ENCODE assay signal across 23 cellular contexts in the genomic region with DNA sequence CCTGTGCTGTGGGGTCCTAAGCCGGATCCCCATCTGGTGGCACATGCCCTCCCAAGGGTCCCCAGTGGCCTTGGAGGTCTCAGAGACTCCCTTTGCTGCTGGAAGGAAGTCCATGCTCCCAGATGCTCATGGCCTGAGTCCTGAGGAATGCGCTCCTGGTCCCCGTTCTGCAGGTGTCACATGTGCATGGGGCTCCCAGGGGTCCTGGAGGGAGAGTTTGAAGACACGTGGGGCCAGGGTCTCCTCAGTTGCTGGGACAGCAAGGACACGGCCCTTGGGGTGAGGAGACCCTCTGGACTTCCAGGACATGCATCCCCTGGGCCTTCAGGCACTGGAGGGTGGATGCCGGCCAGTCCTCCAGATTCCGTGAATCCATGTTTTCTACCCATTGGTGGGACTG. TPM values are rescaled to one million over a fixed set of nuclear protein-coding genes. Genes with fewer than 3 reads are reported as not detected.
DNase-seq lines count a peak whose midpoint lies in the region; ATAC-seq, FAIRE-seq and TF ChIP-seq lines count a peak whose summit lies in the region.
"Had no signal": no experiment of that assay in that cellular context is flagged by ENCODE, and none has a peak within 500 bp of the region (broad histone marks: within the 10 kb centered on the region; RNA-seq: fewer than 3 reads in every experiment).

No MANE protein-coding gene starts in this region.

- no peak for ATAC-seq in activated naive CD8-positive, alpha-beta T cell treated with anti-CD3 and anti-CD28 coated beads, Interleukin-2, amount 10 ng/mL, durations not matched to agents 7 days and 5 days (ENCODE audit: low read depth)
- ATAC-seq in activated naive CD8-positive, alpha-beta T cell treated with anti-CD3 and anti-CD28 coated beads, Interleukin-2, amount 50 U/mL, for 24 hours: no peak
- ATAC-seq in WTC11 (no peak), upper lobe of right lung (no peak), lower lobe of right lung (no peak)
- ATAC-seq: CD8-positive, alpha-beta T cell had no signal

- H3K27me3 Mint-ChIP-seq in activated naive CD8-positive, alpha-beta T cell treated with anti-CD3 and anti-CD28 coated beads, Interleukin-2, amount 10 ng/mL, durations not matched to agents 7 days and 5 days: no peaks in the 10 kb centered on the region
- no peaks in the 10 kb centered on the region for H3K27me3 Mint-ChIP-seq in activated naive CD8-positive, alpha-beta T cell treated with anti-CD3 and anti-CD28 coated beads, Interleukin-2, amount 50 U/mL, for 24 hours
- no peaks in the 10 kb centered on the region for H3K27me3 Mint-ChIP-seq in WTC11 (ENCODE audit: low read depth)
- H3K27me3 Mint-ChIP-seq: B cell had no signal

- CTCF ChIA-PET in WTC11 (lab: Charles Lee): interaction anchor here (1.6 to 5.8 kb wide), 2 partner anchors 10 to 13 kb away, joined by 7 to 37 read pairs; a partner anchor contains a TSS

- no peak overlapping the region for H3K27ac Mint-ChIP-seq in activated naive CD8-positive, alpha-beta T cell treated with anti-CD3 and anti-CD28 coated beads, Interleukin-2, amount 10 ng/mL, durations not matched to agents 7 days and 5 days
- no peak overlapping the region for H3K27ac Mint-ChIP-seq in activated naive CD8-positive, alpha-beta T cell treated with anti-CD3 and anti-CD28 coated beads, Interleukin-2, amount 50 U/mL, for 24 hours
- H3K27ac Mint-ChIP-seq in WTC11: no peak overlapping the region
- H3K27ac Mint-ChIP-seq: CD8-positive, alpha-beta T cell had no signal

- H3K4me3 ChIP-seq in upper lobe of right lung: no peak overlapping the region
- no peak overlapping the region for H3K4me3 ChIP-seq in lower lobe of right lung
- H3K4me3 ChIP-seq: BLaER1, GM23248 had no signal

- peak; percentile 18 for DNase-seq in activated naive CD8-positive, alpha-beta T cell treated with anti-CD3 and anti-CD28 coated beads, Interleukin-2, amount 10 ng/mL, durations not matched to agents 7 days and 5 days
- DNase-seq in activated naive CD8-positive, alpha-beta T cell treated with anti-CD3 and anti-CD28 coated beads, Interleukin-2, amount 50 U/mL, for 24 hours: no peak
- peak; percentile 8 for DNase-seq in WTC11 (ENCODE audit: low spot score)
- peak; percentile 76 for DNase-seq in posterior vena cava (ENCODE audit: low spot score)
- peak; percentile 29 for DNase-seq in upper lobe of right lung
- DNase-seq in frontal cortex (ENCODE audit: low spot score in 2 of 2): no peak
- no peak for DNase-seq in lower lobe of right lung
- DNase-seq: Caco-2; CD4-positive, CD25-positive, alpha-beta regulatory T cell; CD8-positive, alpha-beta T cell; DMS153; DND-41; GM23248; H7; HCEC 1CT had no signal

- H3K36me3 ChIP-seq in upper lobe of right lung: no peaks in the 10 kb centered on the region
- H3K36me3 ChIP-seq in lower lobe of right lung: no peaks in the 10 kb centered on the region
- H3K36me3 ChIP-seq: BLaER1 had no signal

- peaks cover 17% of the 10 kb centered on the region for H3K36me3 Mint-ChIP-seq in activated naive CD8-positive, alpha-beta T cell treated with anti-CD3 and anti-CD28 coated beads, Interleukin-2, amount 10 ng/mL, durations not matched to agents 7 days and 5 days
- peaks cover 1% of the 10 kb centered on the region for H3K36me3 Mint-ChIP-seq in activated naive CD8-positive, alpha-beta T cell treated with anti-CD3 and anti-CD28 coated beads, Interleukin-2, amount 50 U/mL, for 24 hours (ENCODE audit: low read depth)
- H3K36me3 Mint-ChIP-seq in WTC11: no peaks in the 10 kb centered on the region

- no peaks in the 10 kb centered on the region for H3K27me3 ChIP-seq in upper lobe of right lung
- peaks cover 8% of the 10 kb centered on the region for H3K27me3 ChIP-seq in lower lobe of right lung (ENCODE audit: low read depth)
- H3K27me3 ChIP-seq: BLaER1 had no signal

- POLR2A ChIA-PET in activated naive CD8-positive, alpha-beta T cell treated with anti-CD3 and anti-CD28 coated beads, Interleukin-2, amount 10 ng/mL, durations not matched to agents 7 days and 5 days (lab: Charles Lee): no interaction called here
- POLR2A ChIA-PET in WTC11 (lab: Charles Lee): no interaction called here

- H3K9me3 ChIP-seq in upper lobe of right lung (no peaks in the 10 kb centered on the region), lower lobe of right lung (no peaks in the 10 kb centered on the region)
- H3K9me3 ChIP-seq: BLaER1, Caco-2 had no signal

- H3K4me3 Mint-ChIP-seq in activated naive CD8-positive, alpha-beta T cell treated with anti-CD3 and anti-CD28 coated beads, Interleukin-2, amount 10 ng/mL, durations not matched to agents 7 days and 5 days: no peak overlapping the region
- no peak overlapping the region for H3K4me3 Mint-ChIP-seq in activated naive CD8-positive, alpha-beta T cell treated with anti-CD3 and anti-CD28 coated beads, Interleukin-2, amount 50 U/mL, for 24 hours
- no peak overlapping the region for H3K4me3 Mint-ChIP-seq in WTC11
- H3K4me3 Mint-ChIP-seq: B cell; CD4-positive, CD25-positive, alpha-beta regulatory T cell; CD8-positive, alpha-beta T cell had no signal

- intact Hi-C loops in posterior vena cava (cut with DNase I): no loop called here
- intact Hi-C loops in upper lobe of right lung (cut with DNase I): no loop called here
- intact Hi-C loops in lower lobe of right lung (cut with DNase I): loop anchor here (10.0 kb wide), 1 partner anchor 596 kb away; no protein-coding TSS in a partner anchor

- no peaks in the 10 kb centered on the region for H3K4me1 ChIP-seq in upper lobe of right lung
- H3K4me1 ChIP-seq in lower lobe of right lung: no peaks in the 10 kb centered on the region
- H3K4me1 ChIP-seq: Caco-2 had no signal

- FAIRE-seq in frontal cortex (lab: Jason Lieb, UNC): no peak
- FAIRE-seq: A204.1, G401.6, GM19239, H1 had no signal

- H3K9me3 Mint-ChIP-seq in activated naive CD8-positive, alpha-beta T cell treated with anti-CD3 and anti-CD28 coated beads, Interleukin-2, amount 10 ng/mL, durations not matched to agents 7 days and 5 days: no peaks in the 10 kb centered on the region
- no peaks in the 10 kb centered on the region for H3K9me3 Mint-ChIP-seq in activated naive CD8-positive, alpha-beta T cell treated with anti-CD3 and anti-CD28 coated beads, Interleukin-2, amount 50 U/mL, for 24 hours
- no peaks in the 10 kb centered on the region for H3K9me3 Mint-ChIP-seq in WTC11
- H3K9me3 Mint-ChIP-seq: CD4-positive, CD25-positive, alpha-beta regulatory T cell; CD8-positive, alpha-beta T cell had no signal

- peaks cover 8% of the 10 kb centered on the region for H3K4me1 Mint-ChIP-seq in activated naive CD8-positive, alpha-beta T cell treated with anti-CD3 and anti-CD28 coated beads, Interleukin-2, amount 10 ng/mL, durations not matched to agents 7 days and 5 days
- peaks cover 15% of the 10 kb centered on the region for H3K4me1 Mint-ChIP-seq in activated naive CD8-positive, alpha-beta T cell treated with anti-CD3 and anti-CD28 coated beads, Interleukin-2, amount 50 U/mL, for 24 hours
- H3K4me1 Mint-ChIP-seq in WTC11: peaks cover 7% of the 10 kb centered on the region; the same call in 1 of the 2 replicates

- no peak overlapping the region for H3K27ac ChIP-seq in upper lobe of right lung
- H3K27ac ChIP-seq in lower lobe of right lung: no peak overlapping the region
- H3K27ac ChIP-seq: 22Rv1, BLaER1, C4-2B, GM23248 had no signal

- no peak for TF ChIP-seq CTCF in WTC11 (IDR thresholded peaks at IDR 0.05)
- no peak for TF ChIP-seq CTCF in upper lobe of right lung (IDR thresholded peaks at IDR 0.05)
- TF ChIP-seq CTCF in lower lobe of right lung (IDR thresholded peaks at IDR 0.05): no peak

TF ChIP-seq in WTC11, 78 proteins besides CTCF, POLR2A, EP300 and RAD21 (continues in another document):
- no peak for TF ChIP-seq RORB (CRISPR knock-in tag; IDR thresholded peaks at IDR 0.05)
- TF ChIP-seq, protein P1, sequence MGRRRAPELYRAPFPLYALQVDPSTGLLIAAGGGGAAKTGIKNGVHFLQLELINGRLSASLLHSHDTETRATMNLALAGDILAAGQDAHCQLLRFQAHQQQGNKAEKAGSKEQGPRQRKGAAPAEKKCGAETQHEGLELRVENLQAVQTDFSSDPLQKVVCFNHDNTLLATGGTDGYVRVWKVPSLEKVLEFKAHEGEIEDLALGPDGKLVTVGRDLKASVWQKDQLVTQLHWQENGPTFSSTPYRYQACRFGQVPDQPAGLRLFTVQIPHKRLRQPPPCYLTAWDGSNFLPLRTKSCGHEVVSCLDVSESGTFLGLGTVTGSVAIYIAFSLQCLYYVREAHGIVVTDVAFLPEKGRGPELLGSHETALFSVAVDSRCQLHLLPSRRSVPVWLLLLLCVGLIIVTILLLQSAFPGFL (CRISPR knock-in tag; IDR thresholded peaks at IDR 0.05; ENCODE audit: borderline replicate concordance): no peak
- TF ChIP-seq, protein P2, sequence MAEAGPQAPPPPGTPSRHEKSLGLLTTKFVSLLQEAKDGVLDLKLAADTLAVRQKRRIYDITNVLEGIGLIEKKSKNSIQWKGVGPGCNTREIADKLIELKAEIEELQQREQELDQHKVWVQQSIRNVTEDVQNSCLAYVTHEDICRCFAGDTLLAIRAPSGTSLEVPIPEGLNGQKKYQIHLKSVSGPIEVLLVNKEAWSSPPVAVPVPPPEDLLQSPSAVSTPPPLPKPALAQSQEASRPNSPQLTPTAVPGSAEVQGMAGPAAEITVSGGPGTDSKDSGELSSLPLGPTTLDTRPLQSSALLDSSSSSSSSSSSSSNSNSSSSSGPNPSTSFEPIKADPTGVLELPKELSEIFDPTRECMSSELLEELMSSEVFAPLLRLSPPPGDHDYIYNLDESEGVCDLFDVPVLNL (CRISPR knock-in tag; IDR thresholded peaks at IDR 0.05; ENCODE audit: borderline replicate concordance, low read depth): no peak
- TF ChIP-seq GTF2I (CRISPR knock-in tag; conservative IDR thresholded peaks at IDR 0.05): no peak
- TF ChIP-seq, protein P3, sequence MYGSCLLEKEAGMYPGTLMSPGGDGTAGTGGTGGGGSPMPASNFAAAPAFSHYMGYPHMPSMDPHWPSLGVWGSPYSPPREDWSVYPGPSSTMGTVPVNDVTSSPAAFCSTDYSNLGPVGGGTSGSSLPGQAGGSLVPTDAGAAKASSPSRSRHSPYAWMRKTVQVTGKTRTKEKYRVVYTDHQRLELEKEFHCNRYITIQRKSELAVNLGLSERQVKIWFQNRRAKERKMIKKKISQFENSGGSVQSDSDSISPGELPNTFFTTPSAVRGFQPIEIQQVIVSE (CRISPR knock-in tag; IDR thresholded peaks at IDR 0.05; ENCODE audit: borderline replicate concordance): no peak

RNA-seq across cellular contexts. Expression of a gene that starts 11.7 kb away (rescaled TPM):
- total RNA-seq in activated naive CD8-positive, alpha-beta T cell treated with anti-CD3 and anti-CD28 coated beads, Interleukin-2, amount 10 ng/mL, durations not matched to agents 7 days and 5 days: 10 to 100 TPM; 27.5 to 28.5 TPM
- total RNA-seq in WTC11 (2021) (not detected in 3 replicates), posterior vena cava (under 1 TPM; 0.24 to 0.37 TPM), upper lobe of right lung (2.7 TPM), frontal cortex (not detected), lower lobe of right lung (5.8 TPM)
- total RNA-seq: Caco-2, GM23248, H1, H7 had no signal

RNA-seq across cellular contexts. Expression of a gene that starts 47.6 kb away (rescaled TPM):
- total RNA-seq in activated naive CD8-positive, alpha-beta T cell treated with anti-CD3 and anti-CD28 coated beads, Interleukin-2, amount 10 ng/mL, durations not matched to agents 7 days and 5 days: not detected
- total RNA-seq in WTC11 (2021): 0.17 to 0.30 TPM (median 0.21 TPM) in 3 replicates
- under 1 TPM; 0.57 to 0.93 TPM for total RNA-seq in posterior vena cava
- 4.7 TPM for total RNA-seq in upper lobe of right lung
- under 0.01 TPM for total RNA-seq in frontal cortex
- not detected for total RNA-seq in lower lobe of right lung
- total RNA-seq: B cell; Caco-2; CD4-positive, CD25-positive, alpha-beta regulatory T cell; CD8-positive, alpha-beta T cell; GM23248; H1; H7 had no signal

Comparison
In these comparisons a context has a peak if more than half of its experiments do, and no peak if none do; other contexts are left out.
1. DNase-seq: peak in activated naive CD8-positive, alpha-beta T cell treated with anti-CD3 and anti-CD28 coated beads, Interleukin-2, amount 10 ng/mL, durations not matched to agents 7 days and 5 days (single experiment), WTC11 (single experiment), posterior vena cava (single experiment) and upper lobe of right lung (single experiment); none in activated naive CD8-positive, alpha-beta T cell treated with anti-CD3 and anti-CD28 coated beads, Interleukin-2, amount 50 U/mL, for 24 hours (single experiment), frontal cortex (0 of 2) and lower lobe of right lung (single experiment).